ENCODE assay signal across 18 cellular contexts in genomic region chr6:10084276-10084993, GRCh38.
DNase-seq lines count a peak whose midpoint lies in the region; ATAC-seq, FAIRE-seq and TF ChIP-seq lines count a peak whose summit lies in the region.
"Had no signal": no experiment of that assay in that cellular context is flagged by ENCODE, and none has a peak within 500 bp of the region (broad histone marks: within the 10 kb centered on the region; RNA-seq: fewer than 3 reads in every experiment).

No MANE protein-coding gene starts in this region.

- dilution Hi-C loops in mammary epithelial cell (cut with HindIII; ENCODE audit: low sequenced_read_pairs), result loop anchor here (5.0 kb wide), 1 partner anchor 47 kb away; no protein-coding TSS in a partner anchor

- ATAC-seq in A549 (peak; percentile 65 to 77), GM23338 (peak; percentile 38; the same call in 2 of the 3 replicates), GM21717 (IDR thresholded peaks at IDR 0.05; ENCODE audit: unreplicated experiment) (no peak)
- ATAC-seq: effector memory CD8-positive, alpha-beta T cell; left lobe of liver had no signal

- 74% methylated on average over 11 of the region's 12 CpGs for WGBS in A549 (ENCODE audit: missing lambda C conversion rate)
- WGBS in mammary epithelial cell (ENCODE audit: low coverage, missing lambda C conversion rate), result 70% methylated on average over 10 of the region's 12 CpGs
- 88 to 89% methylated on average over 12 of the region's 12 CpGs for WGBS in thyroid gland, 2 donors

- H3K4me2 ChIP-seq in A549 (peak overlapping the region; percentile 35; the same call in 2 of the 3 replicates), GM23338 (no peak overlapping the region), mammary epithelial cell (ENCODE audit: insufficient read depth, low read depth, low read length) (peak overlapping the region; percentile 8)
- H3K4me2 ChIP-seq: PC-9 had no signal

- no peaks in the 10 kb centered on the region for H3K4me1 Mint-ChIP-seq in GM23338

- no peak overlapping the region for H3K4me3 ChIP-seq in A549
- no peak overlapping the region for H3K4me3 ChIP-seq in GM23338
- H3K4me3 ChIP-seq in mammary epithelial cell (replicated peaks in 1 of 3; ENCODE audit: insufficient read depth in 1 of 3, low read depth in 2 of 3, low read length in 3 of 3), result no peak overlapping the region
- H3K4me3 ChIP-seq in thyroid gland (replicated peaks in 1 of 3), result no peak overlapping the region
- H3K4me3 ChIP-seq: PC-9, sigmoid colon had no signal

- BruUV-seq in mammary epithelial cell (replicated peaks; lab: Mats Ljungman, UMichigan), result TSS peak; percentile 32

- POLR2A ChIA-PET in A549 (lab: Yijun Ruan, JAX), result interaction anchor here (0.5 to 0.7 kb wide), 2 partner anchors 328 to 329 kb away, joined by 3 read pairs; no protein-coding TSS in a partner anchor

- no peak for TF ChIP-seq POLR2A in A549 (IDR thresholded peaks at IDR 0.05; ENCODE audit: low read length)
- TF ChIP-seq POLR2A in thyroid gland (IDR thresholded peaks at IDR 0.05), result no peak

- H3K36me3 ChIP-seq in GM23338 (ENCODE audit: insufficient read depth) (no peaks in the 10 kb centered on the region), mammary epithelial cell (ENCODE audit: insufficient read depth, low read length) (no peaks in the 10 kb centered on the region), thyroid gland (no peaks in the 10 kb centered on the region)
- H3K36me3 ChIP-seq: sigmoid colon, WERI-Rb-1 had no signal

- H3K9me3 Mint-ChIP-seq in GM23338, result no peaks in the 10 kb centered on the region

- peak; percentile 13 to 48; a peak in 3 of 5 replicates for TF ChIP-seq RAD21 in A549 (conservative IDR thresholded peaks at IDR 0.05 in 1 of 2, IDR thresholded peaks at IDR 0.05 in 1 of 2)

- CTCF ChIA-PET in A549 (lab: Yijun Ruan, JAX) (interaction anchor here (1.2 kb wide), 1 partner anchor 16 kb away, joined by 5 read pairs; no protein-coding TSS in a partner anchor), mammary epithelial cell (lab: Charles Lee; ENCODE audit: low non-redundant PET) (interaction anchor here (0.5 to 1.4 kb wide), 18 partner anchors 14 to 1101 kb away, joined by 3 to 17 read pairs (median 8); partner anchors contain the start of gene TFAP2A)

- intact Hi-C loops in mammary epithelial cell (cut with micrococcal nuclease), result loop anchor here (1.0 to 5.0 kb wide), 9 partner anchors 54 to 832 kb away; partner anchors contain the start of gene TFAP2A
- intact Hi-C loops in thyroid gland (cut with DNase I), result no loop called here

- H2AFZ ChIP-seq in GM23338 (no peak overlapping the region), mammary epithelial cell (ENCODE audit: low read depth, low read length) (no peak overlapping the region)
- H2AFZ ChIP-seq: PC-9 had no signal

- TF ChIP-seq EP300 in A549 (IDR thresholded peaks at IDR 0.05), result no peak

- H3K27me3 ChIP-seq in GM23338 (ENCODE audit: insufficient read depth), result no peaks in the 10 kb centered on the region
- no peaks in the 10 kb centered on the region for H3K27me3 ChIP-seq in mammary epithelial cell (ENCODE audit: insufficient read depth, low read length)
- H3K27me3 ChIP-seq in thyroid gland, result no peaks in the 10 kb centered on the region
- H3K27me3 ChIP-seq: sigmoid colon had no signal

- no peak for FAIRE-seq in A549 (lab: Jason Lieb, UNC)

- no peak for TF ChIP-seq CTCF in A549 (IDR thresholded peaks at IDR 0.05)
- TF ChIP-seq CTCF in GM23338 (conservative IDR thresholded peaks at IDR 0.05; ENCODE audit: low read depth in 2 of 2), result peak in 1 of 2 experiments; percentile 44; a peak in 2 of 4 replicates
- peak; percentile 19 to 65 for TF ChIP-seq CTCF in mammary epithelial cell (conservative IDR thresholded peaks at IDR 0.05 in 1 of 2, IDR thresholded peaks at IDR 0.05 in 1 of 2; ENCODE audit: extremely low read depth in 1 of 2, insufficient read depth in 1 of 2, low read depth in 1 of 2, low read length in 2 of 2)
- TF ChIP-seq CTCF in thyroid gland (IDR thresholded peaks at IDR 0.05), result no peak

- H3K4me3 Mint-ChIP-seq in GM23338, result no peak overlapping the region
- H3K4me3 Mint-ChIP-seq: effector memory CD8-positive, alpha-beta T cell had no signal

- no peak overlapping the region for H3K9ac ChIP-seq in mammary epithelial cell (ENCODE audit: insufficient read depth, low read length)

- H3K9me2 ChIP-seq in GM23338 (ENCODE audit: insufficient read depth), result 0 out of 2 replicates have a peak, but pooled peaks cover 2% of the 10 kb centered on the region

- in situ Hi-C loops in mammary epithelial cell (cut with MboI; ENCODE audit: low sequenced_read_pairs in 2 of 2), result loop anchor here (10.0 kb wide), 2 partner anchors 320 to 330 kb away; partner anchors contain the start of gene TFAP2A (in 1 of the 2)

- H3K27ac ChIP-seq in A549 (peak overlapping the region in 1 of 2 experiments; percentile 57; a peak in 2 of 6 replicates), GM23338 (ENCODE audit: low read depth) (no peak overlapping the region), mammary epithelial cell (ENCODE audit: insufficient read depth, low read depth, low read length) (no peak overlapping the region), thyroid gland (no peak overlapping the region)
- H3K27ac ChIP-seq: PC-9, sigmoid colon, WERI-Rb-1 had no signal

- DNase-seq in A549 (ENCODE audit: low read depth in 1 of 2, low spot score in 1 of 2) (peak; percentile 2 to 60), GM23338 (ENCODE audit: low spot score) (no peak), NCI-H2081 treated with DMSO at 0.1 percent for 48 hours (lab: John Stamatoyannopoulos, UW) (peak; percentile 30), mammary epithelial cell (peak; percentile 88), thyroid gland (no peak), T-helper 9 cell (no peak), kidney tubule cell (ENCODE audit: low spot score) (no peak)
- DNase-seq: caudate nucleus; effector memory CD8-positive, alpha-beta T cell; GOT3; NCI-H1092; sigmoid colon; stimulated activated CD4-positive, alpha-beta T cell treated with anti-CD3 and anti-CD28 coated beads, Interleukin-4, amount 100 ng/mL, for 1 hour; SW 1271; WERI-Rb-1 had no signal

- H4K20me1 ChIP-seq in GM23338 (replicated peaks; ENCODE audit: insufficient read depth) (no peaks in the 10 kb centered on the region), mammary epithelial cell (ENCODE audit: insufficient read depth, low read length) (no peaks in the 10 kb centered on the region)

- H3K79me2 ChIP-seq in GM23338 (replicated peaks; ENCODE audit: insufficient read depth) (no peaks in the 10 kb centered on the region), mammary epithelial cell (ENCODE audit: insufficient read depth, low read length) (no peaks in the 10 kb centered on the region)

- no peaks in the 10 kb centered on the region for H3F3A ChIP-seq in GM23338 (replicated peaks; ENCODE audit: low read depth)

- H3K27me3 Mint-ChIP-seq in GM23338 (ENCODE audit: insufficient read depth, low read depth, poor library complexity), result peaks cover 4% of the 10 kb centered on the region
- H3K27me3 Mint-ChIP-seq: effector memory CD8-positive, alpha-beta T cell had no signal

- H3K36me3 Mint-ChIP-seq in GM23338 (ENCODE audit: low read depth), result no peaks in the 10 kb centered on the region

- H3K9me3 ChIP-seq in A549, result no peaks in the 10 kb centered on the region
- no peaks in the 10 kb centered on the region for H3K9me3 ChIP-seq in mammary epithelial cell (replicated peaks; ENCODE audit: insufficient read depth, low read length)
- H3K9me3 ChIP-seq in thyroid gland, result no peaks in the 10 kb centered on the region
- H3K9me3 ChIP-seq: sigmoid colon had no signal

- H3K4me1 ChIP-seq in A549, result peaks cover 23% of the 10 kb centered on the region; the same call in 2 of the 3 replicates
- no peaks in the 10 kb centered on the region for H3K4me1 ChIP-seq in GM23338 (ENCODE audit: insufficient read depth)
- peaks cover 37% of the 10 kb centered on the region for H3K4me1 ChIP-seq in mammary epithelial cell (ENCODE audit: insufficient read depth, low read length)
- no peaks in the 10 kb centered on the region for H3K4me1 ChIP-seq in thyroid gland
- H3K4me1 ChIP-seq: sigmoid colon had no signal

- no peak overlapping the region for H3K27ac Mint-ChIP-seq in GM23338
- H3K27ac Mint-ChIP-seq: effector memory CD8-positive, alpha-beta T cell had no signal

TF ChIP-seq in A549, 52 proteins besides CTCF, POLR2A, EP300 and RAD21 (continues in another document):
- TF ChIP-seq CBX8 (IDR thresholded peaks at IDR 0.05), result no peak
- TF ChIP-seq JUN (IDR thresholded peaks at IDR 0.05), result 0 out of 5 replicates have a peak, but pooled peaks of 1 of the 2 experiments have one; percentile 26
- TF ChIP-seq RNF2 (IDR thresholded peaks at IDR 0.05; ENCODE audit: borderline replicate concordance, low read depth), result no peak
- no peak for TF ChIP-seq HES2 (IDR thresholded peaks at IDR 0.05)
- no peak for TF ChIP-seq FOXS1 (CRISPR knock-in tag; IDR thresholded peaks at IDR 0.05)
- peak; percentile 35; the same call in 2 of the 3 replicates for TF ChIP-seq SMC3 (IDR thresholded peaks at IDR 0.05)
- TF ChIP-seq CEBPB (IDR thresholded peaks at IDR 0.05), result peak; percentile 29 to 55; a peak in 3 of 4 replicates
- no peak for TF ChIP-seq TFCP2L1 (CRISPR knock-in tag; IDR thresholded peaks at IDR 0.05)
- TF ChIP-seq HOXB5 (CRISPR knock-in tag; IDR thresholded peaks at IDR 0.05), result no peak
- TF ChIP-seq GATA3 (IDR thresholded peaks at IDR 0.05; ENCODE audit: borderline replicate concordance), result no peak
- TF ChIP-seq ZFP36 (IDR thresholded peaks at IDR 0.05; ENCODE audit: borderline replicate concordance, partially characterized antibody), result no peak

TF ChIP-seq in GM23338, 12 proteins besides CTCF, POLR2A, EP300 and RAD21 (continues in another document):
- TF ChIP-seq ZNF114 (CRISPR knock-in tag; IDR thresholded peaks at IDR 0.05), result no peak
- no peak for TF ChIP-seq ZNF331 (CRISPR knock-in tag; IDR thresholded peaks at IDR 0.05; ENCODE audit: low read depth)
- TF ChIP-seq EZH2 (IDR thresholded peaks at IDR 0.05; ENCODE audit: low read depth, unreplicated experiment), result no peak
- no peak for TF ChIP-seq JUNB (IDR thresholded peaks at IDR 0.05; ENCODE audit: unreplicated experiment)
- no peak for TF ChIP-seq CREB1 (CRISPR knock-in tag; IDR thresholded peaks at IDR 0.05; ENCODE audit: low read depth)
- TF ChIP-seq EZH2phosphoT487 (IDR thresholded peaks at IDR 0.05; ENCODE audit: unreplicated experiment), result no peak
- TF ChIP-seq ETS1 (IDR thresholded peaks at IDR 0.05), result no peak
- TF ChIP-seq POLR2AphosphoS5 (IDR thresholded peaks at IDR 0.05; ENCODE audit: low read depth), result no peak

Comparison
In these comparisons a context has a peak if more than half of its experiments do, and no peak if none do; other contexts are left out.
1. DNase-seq: peak in A549 (2 of 2), NCI-H2081 treated with DMSO at 0.1 percent for 48 hours (single experiment) and mammary epithelial cell (single experiment); none in GM23338 (single experiment), thyroid gland (0 of 2), T-helper 9 cell (single experiment) and kidney tubule cell (single experiment).
2. CTCF ChIP-seq: peak in mammary epithelial cell (2 of 2); none in A549 (single experiment) and thyroid gland (0 of 6).